25 cellular contexts compared by ENCODE assay signal in the genomic region with DNA sequence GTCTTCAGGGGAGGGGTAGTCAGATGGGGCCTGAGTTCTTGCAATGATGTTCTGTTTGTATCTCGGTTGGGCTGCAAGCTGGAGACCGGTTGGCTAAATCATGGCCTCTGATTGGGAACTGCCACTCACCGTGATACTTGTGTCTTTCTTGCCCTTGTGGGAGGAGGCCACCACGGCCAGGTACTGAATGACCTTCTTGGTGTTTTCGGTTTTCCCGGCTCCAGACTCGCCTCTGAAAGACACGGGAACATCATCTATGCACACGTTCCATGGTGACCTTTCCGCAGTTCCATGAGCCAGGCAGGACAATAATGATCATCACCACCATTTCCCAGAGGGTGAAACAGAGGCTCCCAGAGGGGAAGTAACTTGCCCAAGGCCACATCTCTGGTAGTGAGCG.
"Had no signal": no experiment of that assay in that cellular context is flagged by ENCODE, and none has a peak within 500 bp of the region (broad histone marks: within the 10 kb centered on the region; RNA-seq: fewer than 3 reads in every experiment).

No MANE protein-coding gene starts in this region.

- DNase-seq: activated CD4-positive, alpha-beta T cell treated with anti-CD3 and anti-CD28 coated beads for 48 hours; activated CD4-positive, alpha-beta T cell treated with anti-CD3 and anti-CD28 coated beads, Interleukin-2, amount 50 U/mL, for 4 hours; activated CD4-positive, CD25-positive, alpha-beta regulatory T cell treated with anti-CD3 and anti-CD28 coated beads, Interleukin-2, amount 50 U/mL, for 72 hours; activated CD8-positive, alpha-beta memory T cell treated with anti-CD3 and anti-CD28 coated beads, Interleukin-2, amount 50 U/mL, for 48 hours; activated CD8-positive, alpha-beta T cell treated with anti-CD3 and anti-CD28 coated beads, Interleukin-2, amount 10 ng/mL, durations not matched to agents 7 days and 5 days; activated naive CD4-positive, alpha-beta T cell treated with anti-CD3 and anti-CD28 coated beads, Interleukin-2, amount 50 U/mL, for 16 hours; activated naive CD8-positive, alpha-beta T cell treated with anti-CD3 and anti-CD28 coated beads, Interleukin-2, amount 10 ng/mL, durations not matched to agents 7 days and 5 days; activated T-cell treated with anti-CD3 and anti-CD28 coated beads, Interleukin-2, amount 50 U/mL, for 1 hour; adrenal gland; anterior cingulate cortex; NCI-H1092 treated with DMSO at 0.1 percent for 48 hours; NCI-H1417 treated with DMSO at 0.1 percent for 48 hours; NCI-H1694; NCI-H2029; NCI-H2107; NCI-H2171 treated with DMSO at 0.1 percent for 48 hours; NCI-H226; NCI-H526; NCI-H82; NK-92 treated with Interleukin-12 subunit alpha and Interleukin-12 subunit beta, amount 100 ng/mL, for 24 hours; OCI-M1; Peyer's patch; SHP77 treated with DMSO at 0.1 percent for 48 hours had no signal

- H3K36me3 ChIP-seq: adrenal gland, Peyer's patch had no signal

- H3K4me3 ChIP-seq: adrenal gland, Peyer's patch had no signal

- ATAC-seq: activated CD8-positive, alpha-beta T cell treated with anti-CD3 and anti-CD28 coated beads, Interleukin-2, amount 10 ng/mL, durations not matched to agents 7 days and 5 days; WTC11 had no signal

- H3K9me3 ChIP-seq: adrenal gland, Peyer's patch had no signal

- H3K4me1 ChIP-seq: Peyer's patch had no signal

- H3K27me3 ChIP-seq: adrenal gland, Peyer's patch had no signal

- H3K27ac ChIP-seq: adrenal gland, KMS-11 had no signal
